ENCODE assay signal across 1 cellular context in the genomic region with DNA sequence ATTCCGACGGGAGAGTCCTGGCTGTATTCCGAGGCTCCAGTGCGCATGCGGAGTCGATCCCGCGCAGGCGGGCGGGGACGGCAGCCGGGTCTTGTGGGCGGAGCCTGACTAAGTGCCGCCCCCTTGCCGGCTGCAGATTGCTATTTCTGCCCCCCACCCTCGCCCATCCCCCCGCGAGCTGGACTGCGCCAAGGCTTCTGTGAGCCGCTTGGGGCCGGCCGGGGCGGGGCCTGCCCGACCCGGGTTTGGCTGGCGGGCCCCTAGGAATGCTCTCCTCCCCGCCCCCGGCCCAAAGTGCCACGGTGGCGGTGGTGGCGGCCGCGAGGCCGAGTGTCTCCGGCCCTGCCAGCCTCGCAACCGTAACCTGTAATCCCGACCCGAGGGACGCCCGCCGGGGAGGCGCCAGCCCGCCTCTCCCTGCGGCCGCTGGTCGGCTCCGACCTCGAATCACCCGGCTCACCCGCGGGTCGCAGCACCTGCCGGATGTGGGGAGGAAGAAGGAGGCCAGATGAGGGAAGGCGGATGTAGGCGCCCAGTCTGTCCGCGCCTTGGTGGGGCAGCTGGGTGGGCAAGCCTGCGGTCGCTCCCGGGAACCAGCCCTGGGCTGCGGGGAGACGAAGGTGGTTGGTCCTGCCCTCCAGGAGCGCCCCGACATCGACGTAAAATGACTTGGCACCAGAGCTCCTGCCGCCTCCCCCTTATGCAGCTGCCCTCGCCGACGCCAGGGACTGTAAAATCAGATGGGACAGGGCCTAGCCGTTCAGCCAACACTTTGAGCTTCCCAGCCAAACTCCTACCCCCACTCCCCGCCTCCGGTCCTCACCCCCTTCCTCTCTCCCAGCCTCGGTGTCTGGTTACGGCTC.
TF ChIP-seq lines count a peak whose summit lies in the region.

No MANE protein-coding gene starts in this region.

TF ChIP-seq in K562, 482 proteins besides CTCF, POLR2A, EP300 and RAD21 (continued from another document and continues in another):
- TF ChIP-seq, protein P1, sequence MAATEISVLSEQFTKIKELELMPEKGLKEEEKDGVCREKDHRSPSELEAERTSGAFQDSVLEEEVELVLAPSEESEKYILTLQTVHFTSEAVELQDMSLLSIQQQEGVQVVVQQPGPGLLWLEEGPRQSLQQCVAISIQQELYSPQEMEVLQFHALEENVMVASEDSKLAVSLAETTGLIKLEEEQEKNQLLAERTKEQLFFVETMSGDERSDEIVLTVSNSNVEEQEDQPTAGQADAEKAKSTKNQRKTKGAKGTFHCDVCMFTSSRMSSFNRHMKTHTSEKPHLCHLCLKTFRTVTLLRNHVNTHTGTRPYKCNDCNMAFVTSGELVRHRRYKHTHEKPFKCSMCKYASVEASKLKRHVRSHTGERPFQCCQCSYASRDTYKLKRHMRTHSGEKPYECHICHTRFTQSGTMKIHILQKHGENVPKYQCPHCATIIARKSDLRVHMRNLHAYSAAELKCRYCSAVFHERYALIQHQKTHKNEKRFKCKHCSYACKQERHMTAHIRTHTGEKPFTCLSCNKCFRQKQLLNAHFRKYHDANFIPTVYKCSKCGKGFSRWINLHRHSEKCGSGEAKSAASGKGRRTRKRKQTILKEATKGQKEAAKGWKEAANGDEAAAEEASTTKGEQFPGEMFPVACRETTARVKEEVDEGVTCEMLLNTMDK (IDR thresholded peaks at IDR 0.05; ENCODE audit: borderline replicate concordance, insufficient read depth, low read depth, low read length, poor library complexity, severe bottlenecking) = no peak
- TF ChIP-seq CREM (IDR thresholded peaks at IDR 0.05; ENCODE audit: low read depth) (no peak), ZNF277 (CRISPR knock-in tag; IDR thresholded peaks at IDR 0.05; ENCODE audit: borderline replicate concordance) (no peak), POLR2G (IDR thresholded peaks at IDR 0.05; ENCODE audit: low read depth, low read length) (peak; percentile 94), ZNF444 (CRISPR knock-in tag; IDR thresholded peaks at IDR 0.05) (no peak), FUS (optimal IDR thresholded peaks at IDR 0.05; ENCODE audit: low read depth, low read length) (no peak), SRF (CRISPR knock-in tag; IDR thresholded peaks at IDR 0.05) (no peak; a peak in 1 of 4 replicates), TAF7 (tag; IDR thresholded peaks at IDR 0.05) (no peak), THRAP3 (IDR thresholded peaks at IDR 0.05; ENCODE audit: borderline replicate concordance) (no peak), RBBP5 (IDR thresholded peaks at IDR 0.05; ENCODE audit: borderline replicate concordance, insufficient read depth, low read length, poor library complexity, severe bottlenecking) (no peak), RBM14 (IDR thresholded peaks at IDR 0.05; ENCODE audit: borderline replicate concordance, insufficient read depth, low read depth, low read length) (no peak), FOXA1 (IDR thresholded peaks at IDR 0.05; ENCODE audit: borderline replicate concordance) (no peak), ZFP30 (CRISPR knock-in tag; IDR thresholded peaks at IDR 0.05; ENCODE audit: borderline replicate concordance) (no peak), ZNF395 (CRISPR knock-in tag; IDR thresholded peaks at IDR 0.05) (peak; percentile 43), SMARCA4 (IDR thresholded peaks at IDR 0.05) (0 out of 2 replicates have a peak, but pooled peaks have one; percentile 14), SMARCE1 (IDR thresholded peaks at IDR 0.05) (no peak), ZNF212 (CRISPR knock-in tag; IDR thresholded peaks at IDR 0.05) (no peak), ZNF75A (CRISPR knock-in tag; IDR thresholded peaks at IDR 0.05) (no peak), PCBP1 (IDR thresholded peaks at IDR 0.05; ENCODE audit: low read depth, low read length, poor library complexity, severe bottlenecking) (peak; percentile 81), ZNF23 (CRISPR knock-in tag; IDR thresholded peaks at IDR 0.05) (no peak), ZNF174 (CRISPR knock-in tag; IDR thresholded peaks at IDR 0.05) (no peak), ZNF3 (CRISPR knock-in tag; IDR thresholded peaks at IDR 0.05) (no peak), MXD1 (CRISPR knock-in tag; IDR thresholded peaks at IDR 0.05; ENCODE audit: borderline replicate concordance, poor library complexity, severe bottlenecking) (no peak), EWSR1 (IDR thresholded peaks at IDR 0.05; ENCODE audit: borderline replicate concordance, low read depth, partially characterized antibody) (no peak), POLR2B (IDR thresholded peaks at IDR 0.05; ENCODE audit: low read depth, partially characterized antibody) (peak; percentile 67), ARNT (IDR thresholded peaks at IDR 0.05) (no peak), ESRRB (CRISPR knock-in tag; IDR thresholded peaks at IDR 0.05; ENCODE audit: borderline replicate concordance) (no peak), RBM15 (IDR thresholded peaks at IDR 0.05; ENCODE audit: insufficient read depth, low read length) (no peak), HNRNPK (IDR thresholded peaks at IDR 0.05; ENCODE audit: low read depth, low read length, poor library complexity, severe bottlenecking) (peak; percentile 26), C11orf30 (IDR thresholded peaks at IDR 0.05; ENCODE audit: low read depth) (no peak), ZNF146 (CRISPR knock-in tag; IDR thresholded peaks at IDR 0.05; ENCODE audit: unreplicated experiment) (no peak), NFATC3 (IDR thresholded peaks at IDR 0.05) (no peak), SMARCA5 (IDR thresholded peaks at IDR 0.05) (no peak), SOX6 (IDR thresholded peaks at IDR 0.05) (no peak), MEF2D (tag; conservative IDR thresholded peaks at IDR 0.05; ENCODE audit: low read depth) (no peak), NCOA6 (IDR thresholded peaks at IDR 0.05) (0 out of 2 replicates have a peak, but pooled peaks have one; percentile 11), ZNF280A (IDR thresholded peaks at IDR 0.05; ENCODE audit: low read depth, partially characterized antibody) (no peak), TCF7 (IDR thresholded peaks at IDR 0.05; ENCODE audit: borderline replicate concordance) (no peak), ZBTB1 (CRISPR knock-in tag; IDR thresholded peaks at IDR 0.05; ENCODE audit: borderline replicate concordance, low read depth) (peak; percentile 35; the same call in 1 of the 2 replicates), RBFOX2 (IDR thresholded peaks at IDR 0.05; ENCODE audit: low read depth, low read length) (peak; percentile 95), RFX7 (CRISPR knock-in tag; IDR thresholded peaks at IDR 0.05) (no peak)
- TF ChIP-seq, protein P2, sequence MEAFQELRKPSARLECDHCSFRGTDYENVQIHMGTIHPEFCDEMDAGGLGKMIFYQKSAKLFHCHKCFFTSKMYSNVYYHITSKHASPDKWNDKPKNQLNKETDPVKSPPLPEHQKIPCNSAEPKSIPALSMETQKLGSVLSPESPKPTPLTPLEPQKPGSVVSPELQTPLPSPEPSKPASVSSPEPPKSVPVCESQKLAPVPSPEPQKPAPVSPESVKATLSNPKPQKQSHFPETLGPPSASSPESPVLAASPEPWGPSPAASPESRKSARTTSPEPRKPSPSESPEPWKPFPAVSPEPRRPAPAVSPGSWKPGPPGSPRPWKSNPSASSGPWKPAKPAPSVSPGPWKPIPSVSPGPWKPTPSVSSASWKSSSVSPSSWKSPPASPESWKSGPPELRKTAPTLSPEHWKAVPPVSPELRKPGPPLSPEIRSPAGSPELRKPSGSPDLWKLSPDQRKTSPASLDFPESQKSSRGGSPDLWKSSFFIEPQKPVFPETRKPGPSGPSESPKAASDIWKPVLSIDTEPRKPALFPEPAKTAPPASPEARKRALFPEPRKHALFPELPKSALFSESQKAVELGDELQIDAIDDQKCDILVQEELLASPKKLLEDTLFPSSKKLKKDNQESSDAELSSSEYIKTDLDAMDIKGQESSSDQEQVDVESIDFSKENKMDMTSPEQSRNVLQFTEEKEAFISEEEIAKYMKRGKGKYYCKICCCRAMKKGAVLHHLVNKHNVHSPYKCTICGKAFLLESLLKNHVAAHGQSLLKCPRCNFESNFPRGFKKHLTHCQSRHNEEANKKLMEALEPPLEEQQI (IDR thresholded peaks at IDR 0.05) = no peak
- TF ChIP-seq, protein P3, sequence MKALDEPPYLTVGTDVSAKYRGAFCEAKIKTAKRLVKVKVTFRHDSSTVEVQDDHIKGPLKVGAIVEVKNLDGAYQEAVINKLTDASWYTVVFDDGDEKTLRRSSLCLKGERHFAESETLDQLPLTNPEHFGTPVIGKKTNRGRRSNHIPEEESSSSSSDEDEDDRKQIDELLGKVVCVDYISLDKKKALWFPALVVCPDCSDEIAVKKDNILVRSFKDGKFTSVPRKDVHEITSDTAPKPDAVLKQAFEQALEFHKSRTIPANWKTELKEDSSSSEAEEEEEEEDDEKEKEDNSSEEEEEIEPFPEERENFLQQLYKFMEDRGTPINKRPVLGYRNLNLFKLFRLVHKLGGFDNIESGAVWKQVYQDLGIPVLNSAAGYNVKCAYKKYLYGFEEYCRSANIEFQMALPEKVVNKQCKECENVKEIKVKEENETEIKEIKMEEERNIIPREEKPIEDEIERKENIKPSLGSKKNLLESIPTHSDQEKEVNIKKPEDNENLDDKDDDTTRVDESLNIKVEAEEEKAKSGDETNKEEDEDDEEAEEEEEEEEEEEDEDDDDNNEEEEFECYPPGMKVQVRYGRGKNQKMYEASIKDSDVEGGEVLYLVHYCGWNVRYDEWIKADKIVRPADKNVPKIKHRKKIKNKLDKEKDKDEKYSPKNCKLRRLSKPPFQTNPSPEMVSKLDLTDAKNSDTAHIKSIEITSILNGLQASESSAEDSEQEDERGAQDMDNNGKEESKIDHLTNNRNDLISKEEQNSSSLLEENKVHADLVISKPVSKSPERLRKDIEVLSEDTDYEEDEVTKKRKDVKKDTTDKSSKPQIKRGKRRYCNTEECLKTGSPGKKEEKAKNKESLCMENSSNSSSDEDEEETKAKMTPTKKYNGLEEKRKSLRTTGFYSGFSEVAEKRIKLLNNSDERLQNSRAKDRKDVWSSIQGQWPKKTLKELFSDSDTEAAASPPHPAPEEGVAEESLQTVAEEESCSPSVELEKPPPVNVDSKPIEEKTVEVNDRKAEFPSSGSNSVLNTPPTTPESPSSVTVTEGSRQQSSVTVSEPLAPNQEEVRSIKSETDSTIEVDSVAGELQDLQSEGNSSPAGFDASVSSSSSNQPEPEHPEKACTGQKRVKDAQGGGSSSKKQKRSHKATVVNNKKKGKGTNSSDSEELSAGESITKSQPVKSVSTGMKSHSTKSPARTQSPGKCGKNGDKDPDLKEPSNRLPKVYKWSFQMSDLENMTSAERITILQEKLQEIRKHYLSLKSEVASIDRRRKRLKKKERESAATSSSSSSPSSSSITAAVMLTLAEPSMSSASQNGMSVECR (CRISPR knock-in tag; IDR thresholded peaks at IDR 0.05) = 0 out of 2 replicates have a peak, but pooled peaks have one; percentile 7
- TF ChIP-seq, protein P4, sequence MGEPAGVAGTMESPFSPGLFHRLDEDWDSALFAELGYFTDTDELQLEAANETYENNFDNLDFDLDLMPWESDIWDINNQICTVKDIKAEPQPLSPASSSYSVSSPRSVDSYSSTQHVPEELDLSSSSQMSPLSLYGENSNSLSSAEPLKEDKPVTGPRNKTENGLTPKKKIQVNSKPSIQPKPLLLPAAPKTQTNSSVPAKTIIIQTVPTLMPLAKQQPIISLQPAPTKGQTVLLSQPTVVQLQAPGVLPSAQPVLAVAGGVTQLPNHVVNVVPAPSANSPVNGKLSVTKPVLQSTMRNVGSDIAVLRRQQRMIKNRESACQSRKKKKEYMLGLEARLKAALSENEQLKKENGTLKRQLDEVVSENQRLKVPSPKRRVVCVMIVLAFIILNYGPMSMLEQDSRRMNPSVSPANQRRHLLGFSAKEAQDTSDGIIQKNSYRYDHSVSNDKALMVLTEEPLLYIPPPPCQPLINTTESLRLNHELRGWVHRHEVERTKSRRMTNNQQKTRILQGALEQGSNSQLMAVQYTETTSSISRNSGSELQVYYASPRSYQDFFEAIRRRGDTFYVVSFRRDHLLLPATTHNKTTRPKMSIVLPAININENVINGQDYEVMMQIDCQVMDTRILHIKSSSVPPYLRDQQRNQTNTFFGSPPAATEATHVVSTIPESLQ (CRISPR knock-in tag; IDR thresholded peaks at IDR 0.05) = peak; percentile 34; the same call in 1 of the 2 replicates
- TF ChIP-seq, protein P5, sequence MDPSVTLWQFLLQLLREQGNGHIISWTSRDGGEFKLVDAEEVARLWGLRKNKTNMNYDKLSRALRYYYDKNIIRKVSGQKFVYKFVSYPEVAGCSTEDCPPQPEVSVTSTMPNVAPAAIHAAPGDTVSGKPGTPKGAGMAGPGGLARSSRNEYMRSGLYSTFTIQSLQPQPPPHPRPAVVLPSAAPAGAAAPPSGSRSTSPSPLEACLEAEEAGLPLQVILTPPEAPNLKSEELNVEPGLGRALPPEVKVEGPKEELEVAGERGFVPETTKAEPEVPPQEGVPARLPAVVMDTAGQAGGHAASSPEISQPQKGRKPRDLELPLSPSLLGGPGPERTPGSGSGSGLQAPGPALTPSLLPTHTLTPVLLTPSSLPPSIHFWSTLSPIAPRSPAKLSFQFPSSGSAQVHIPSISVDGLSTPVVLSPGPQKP (CRISPR knock-in tag; IDR thresholded peaks at IDR 0.05) = no peak
